ENCODE assay signal across 21 cellular contexts in genomic region chr17:81198826-81199481, GRCh38. TPM values are rescaled to one million over a fixed set of nuclear protein-coding genes. Genes with fewer than 3 reads are reported as not detected.
DNase-seq lines count a peak whose midpoint lies in the region; ATAC-seq and TF ChIP-seq lines count a peak whose summit lies in the region.
"Had no signal": no experiment of that assay in that cellular context is flagged by ENCODE, and none has a peak within 500 bp of the region (broad histone marks: within the 10 kb centered on the region; RNA-seq: fewer than 3 reads in every experiment).

No MANE protein-coding gene starts in this region.

- dilution Hi-C loops in IMR-90 (cut with HindIII; ENCODE audit: low sequenced_read_pairs, unreplicated experiment), result no loop called here

- H3K9ac ChIP-seq in IMR-90 (ENCODE audit: low read depth, low read length), result no peak overlapping the region

- H3K27me3 Mint-ChIP-seq in activated T-helper 17 cell treated with anti-CD3 and anti-CD28 coated beads, Interleukin-2, amount 50 U/mL, for 72 hours, result no peaks in the 10 kb centered on the region
- H3K27me3 Mint-ChIP-seq: CD4-positive, alpha-beta memory T cell had no signal

- H3K27ac Mint-ChIP-seq in activated T-helper 17 cell treated with anti-CD3 and anti-CD28 coated beads, Interleukin-2, amount 50 U/mL, for 72 hours, result no peak overlapping the region
- H3K27ac Mint-ChIP-seq: CD4-positive, alpha-beta memory T cell; GM23338 had no signal

- no peak for ATAC-seq in IMR-90 (ENCODE audit: low read depth)
- ATAC-seq in activated T-helper 17 cell treated with anti-CD3 and anti-CD28 coated beads, Interleukin-2, amount 50 U/mL, for 72 hours (replicated peaks), result no peak
- ATAC-seq: GM23338 had no signal

- intact Hi-C loops in IMR-90 (cut with micrococcal nuclease), result no loop called here
- intact Hi-C loops in testis (cut with DNase I; ENCODE audit: low total_unique reads), result no loop called here

- no peaks in the 10 kb centered on the region for H3K27me3 ChIP-seq in IMR-90 (ENCODE audit: control insufficient read depth, insufficient read depth, low read length)
- no peaks in the 10 kb centered on the region for H3K27me3 ChIP-seq in WERI-Rb-1 (ENCODE audit: insufficient read depth, low read depth, severe bottlenecking)
- no peaks in the 10 kb centered on the region for H3K27me3 ChIP-seq in testis

- H2AK5ac ChIP-seq in IMR-90 (ENCODE audit: low read depth, low read length), result no peak overlapping the region

- no peak overlapping the region for H3K4me3 Mint-ChIP-seq in activated T-helper 17 cell treated with anti-CD3 and anti-CD28 coated beads, Interleukin-2, amount 50 U/mL, for 72 hours
- H3K4me3 Mint-ChIP-seq: CD4-positive, alpha-beta memory T cell; GM23338 had no signal

- H3K4ac ChIP-seq in IMR-90 (ENCODE audit: low read depth, low read length), result no peak overlapping the region

- in situ Hi-C loops in IMR-90 (cut with MboI; ENCODE audit: low sequenced_read_pairs), result no loop called here

- POLR2A ChIA-PET in HEK293 (lab: Yijun Ruan, JAX), result no interaction called here
- POLR2A ChIA-PET in IMR-90 (lab: Charles Lee; ENCODE audit: unreplicated experiment), result no interaction called here

- peak overlapping the region; percentile 42 for H2AK9ac ChIP-seq in IMR-90 (replicated peaks; ENCODE audit: low read depth, low read length, poor library complexity)

- no peak for DNase-seq in IMR-90
- DNase-seq in WERI-Rb-1, result no peak
- DNase-seq in testis, result peak; percentile 65
- no peak for DNase-seq in NCI-H82 treated with DMSO at 0.1 percent for 48 hours (lab: John Stamatoyannopoulos, UW; ENCODE audit: unreplicated experiment)
- DNase-seq: C1 segment of cervical spinal cord, Calu3, COR-L47, DMS53, DMS79 treated with DMSO at 0.1 percent for 48 hours, GF-D8 had no signal

- H4K20me1 ChIP-seq in IMR-90 (ENCODE audit: insufficient read depth, low read length), result no peaks in the 10 kb centered on the region; the same call in 1 of the 2 replicates

- H4K5ac ChIP-seq in IMR-90 (ENCODE audit: low read depth, low read length), result no peak overlapping the region

- H3K23ac ChIP-seq in IMR-90 (ENCODE audit: low read depth, low read length), result no peak overlapping the region

- TF ChIP-seq POLR2A in IMR-90 (IDR thresholded peaks at IDR 0.05; ENCODE audit: low read depth, low read length) (no peak), testis (IDR thresholded peaks at IDR 0.05) (no peak)

- no TSS peak for BruUV-seq in IMR-90 (replicated peaks; lab: Mats Ljungman, UMichigan)

- no peak for TF ChIP-seq RAD21 in IMR-90 (IDR thresholded peaks at IDR 0.05; ENCODE audit: low read length)

- no peaks in the 10 kb centered on the region for H3K4me1 ChIP-seq in HEK293 (ENCODE audit: control insufficient read depth, insufficient read depth, low read length)
- no peaks in the 10 kb centered on the region for H3K4me1 ChIP-seq in IMR-90 (ENCODE audit: control insufficient read depth, insufficient read depth, low read length)
- peaks cover 20% of the 10 kb centered on the region for H3K4me1 ChIP-seq in testis
- H3K4me1 ChIP-seq: HAP-1 had no signal

- 91% methylated on average over 9 of the region's 22 CpGs; no CpG with 5 or more reads in 1 of the 2 experiments for WGBS in IMR-90 (ENCODE audit: extremely low coverage in 2 of 2, insufficient read length in 1 of 2), 2 experiments
- WGBS in testis, 2 donors, result 69% methylated on average over 20 of the region's 22 CpGs; no CpG with 5 or more reads in 1 of the 2 donors

- no peak overlapping the region for H4K8ac ChIP-seq in IMR-90 (ENCODE audit: low read depth in 2 of 2, low read length in 2 of 2)

- H3K36me3 ChIP-seq in HEK293 (ENCODE audit: control insufficient read depth in 2 of 2, insufficient read depth in 1 of 2, low read length in 2 of 2) (peaks cover 0 to 80% of the 10 kb centered on the region in 2 experiments; a peak in 2 of 3 replicates), IMR-90 (ENCODE audit: control insufficient read depth, insufficient read depth, low read length) (peaks cover 8% of the 10 kb centered on the region), WERI-Rb-1 (peaks cover 95% of the 10 kb centered on the region), testis (ENCODE audit: low read depth, missing control alignments) (no peaks in the 10 kb centered on the region)

- H3K9me1 ChIP-seq in IMR-90 (ENCODE audit: insufficient read depth, low read length), result no peaks in the 10 kb centered on the region

- no peaks in the 10 kb centered on the region for H3K36me3 Mint-ChIP-seq in activated T-helper 17 cell treated with anti-CD3 and anti-CD28 coated beads, Interleukin-2, amount 50 U/mL, for 72 hours (ENCODE audit: low read depth)
- H3K36me3 Mint-ChIP-seq: CD4-positive, alpha-beta memory T cell had no signal

- no peak overlapping the region for H3K56ac ChIP-seq in IMR-90 (ENCODE audit: extremely low read depth, insufficient read depth, low read length)

- H3K4me3 ChIP-seq in HEK293 (ENCODE audit: low read depth, low read length) (no peak overlapping the region), IMR-90 (ENCODE audit: insufficient read depth, low read depth, low read length) (no peak overlapping the region), WERI-Rb-1 (ENCODE audit: low read depth, low read length) (no peak overlapping the region), testis (no peak overlapping the region)
- H3K4me3 ChIP-seq: GM23338, HAP-1 had no signal

- H3K27ac ChIP-seq in HEK293 (ENCODE audit: extremely low read depth, low read depth, low read length) (no peak overlapping the region), IMR-90 (ENCODE audit: insufficient read depth, low read length) (no peak overlapping the region), WERI-Rb-1 (peak overlapping the region; percentile 35), testis (no peak overlapping the region)

- H4K91ac ChIP-seq in IMR-90 (ENCODE audit: insufficient read depth, low read depth, low read length), result no peak overlapping the region

- H3K9me3 Mint-ChIP-seq in activated T-helper 17 cell treated with anti-CD3 and anti-CD28 coated beads, Interleukin-2, amount 50 U/mL, for 72 hours, result no peaks in the 10 kb centered on the region
- H3K9me3 Mint-ChIP-seq: CD4-positive, alpha-beta memory T cell; GM23338 had no signal

- H3K9me3 ChIP-seq in HEK293 (ENCODE audit: control insufficient read depth, insufficient read depth, low read depth, low read length), result no peaks in the 10 kb centered on the region
- H3K9me3 ChIP-seq in IMR-90 (ENCODE audit: control insufficient read depth, insufficient read depth, low read length), result no peaks in the 10 kb centered on the region
- no peaks in the 10 kb centered on the region for H3K9me3 ChIP-seq in WERI-Rb-1 (ENCODE audit: severe bottlenecking)
- H3K9me3 ChIP-seq in testis, result no peaks in the 10 kb centered on the region
- H3K9me3 ChIP-seq: HAP-1 had no signal

- H3K79me1 ChIP-seq in IMR-90 (ENCODE audit: low read depth in 1 of 2, low read length in 2 of 2), result no peaks in the 10 kb centered on the region

- H2BK5ac ChIP-seq in IMR-90 (ENCODE audit: low read depth, low read length, poor library complexity, severe bottlenecking), result no peak overlapping the region

- H2BK20ac ChIP-seq in IMR-90 (ENCODE audit: low read depth, low read length), result no peak overlapping the region

- no peak overlapping the region for H3K4me2 ChIP-seq in IMR-90 (ENCODE audit: low read depth, low read length)
- H3K4me2 ChIP-seq: GM23338 had no signal

- TF ChIP-seq CTCF in HEK293 (tag by site-specific recombination; IDR thresholded peaks at IDR 0.05), result no peak
- no peak for TF ChIP-seq CTCF in IMR-90 (conservative IDR thresholded peaks at IDR 0.05; ENCODE audit: low read depth, low read length)
- no peak for TF ChIP-seq CTCF in WERI-Rb-1 (IDR thresholded peaks at IDR 0.05; ENCODE audit: low read depth, low read length)
- no peak for TF ChIP-seq CTCF in testis (IDR thresholded peaks at IDR 0.05)

- H3K4me1 Mint-ChIP-seq in activated T-helper 17 cell treated with anti-CD3 and anti-CD28 coated beads, Interleukin-2, amount 50 U/mL, for 72 hours, result no peaks in the 10 kb centered on the region
- H3K4me1 Mint-ChIP-seq: CD4-positive, alpha-beta memory T cell; GM23338 had no signal

- CTCF ChIA-PET in HEK293 (lab: Yijun Ruan, JAX), result interaction anchor here (0.7 to 2.3 kb wide), 2 partner anchors 14 to 55 kb away, joined by 3 to 7 read pairs; no protein-coding TSS in a partner anchor
- CTCF ChIA-PET in IMR-90 (lab: Yijun Ruan, JAX), result interaction anchor here (0.7 kb wide), 1 partner anchor 20 kb away, joined by 3 read pairs; no protein-coding TSS in a partner anchor

- H2BK120ac ChIP-seq in IMR-90 (ENCODE audit: low read depth, low read length), result no peak overlapping the region

- H3K18ac ChIP-seq in IMR-90 (ENCODE audit: low read depth, low read length), result no peak overlapping the region

- no peak overlapping the region for H2BK15ac ChIP-seq in IMR-90 (ENCODE audit: low read depth, low read length)

- no peak overlapping the region for H2AFZ ChIP-seq in IMR-90 (replicated peaks; ENCODE audit: low read length, poor library complexity)
- H2AFZ ChIP-seq: GM23338 had no signal

- no peak overlapping the region for H3K14ac ChIP-seq in IMR-90 (replicated peaks; ENCODE audit: low read depth, low read length)

RNA-seq across cellular contexts. Expression of gene CEP131, which starts 23.8 kb away (rescaled TPM):
- total RNA-seq in IMR-90 (2012; rRNA removed), result 4.8 and 5.3 TPM in 2 replicates
- 9.6 and 12.3 TPM in 2 replicates for polyA plus RNA-seq in IMR-90 (2012; rRNA removed)
- polyA plus RNA-seq in IMR-90 (2012; cell fraction: cytosol; rRNA removed), result 11.3 and 16.9 TPM in 2 replicates
- 57.2 and 102 TPM in 2 replicates for polyA plus RNA-seq in IMR-90 (2012; cell fraction: nucleus; rRNA removed; ENCODE audit: low replicate concordance)
- 10 to 100 TPM; 42.9 to 48.7 TPM for total RNA-seq in testis
- polyA plus RNA-seq in testis (ENCODE audit: insufficient read depth, low read depth, low replicate concordance), result 28.9 TPM
- 10 to 100 TPM in 1 of 2 donors, 1 to 10 TPM in 1; 8.4 to 10.4 TPM for total RNA-seq in activated T-helper 17 cell treated with anti-CD3 and anti-CD28 coated beads, Interleukin-2, amount 50 U/mL, for 72 hours

RNA-seq across cellular contexts. Expression of gene AATK, which starts 32.9 kb away (rescaled TPM):
- total RNA-seq in IMR-90 (2012; rRNA removed) (under 0.01 TPM in 1 of 2 replicates, not detected in the other), testis (1 to 10 TPM; 3.8 to 5.6 TPM)
- polyA plus RNA-seq in IMR-90 (2012; rRNA removed) (0.21 and 0.26 TPM in 2 replicates), testis (ENCODE audit: insufficient read depth, low read depth, low replicate concordance) (3.5 TPM)
- polyA plus RNA-seq in IMR-90 (2012; cell fraction: cytosol; rRNA removed), result 0.05 and 0.24 TPM in 2 replicates
- 0.38 and 0.65 TPM in 2 replicates for polyA plus RNA-seq in IMR-90 (2012; cell fraction: nucleus; rRNA removed; ENCODE audit: low replicate concordance)
- total RNA-seq in activated T-helper 17 cell treated with anti-CD3 and anti-CD28 coated beads, Interleukin-2, amount 50 U/mL, for 72 hours, result 1 to 10 TPM; 1.2 to 2.4 TPM
- total RNA-seq: Calu3 had no signal

RNA-seq across cellular contexts. Expression of gene PVALEF, which starts 33.6 kb away (rescaled TPM):
- total RNA-seq in IMR-90 (2012; rRNA removed), result not detected in 2 replicates
- polyA plus RNA-seq in IMR-90 (2012; rRNA removed), result not detected in 2 replicates
- polyA plus RNA-seq in IMR-90 (2012; cell fraction: cytosol; rRNA removed), result not detected in 2 replicates
- not detected in 2 replicates for polyA plus RNA-seq in IMR-90 (2012; cell fraction: nucleus; rRNA removed; ENCODE audit: low replicate concordance)
- not detected for total RNA-seq in testis
- not detected for polyA plus RNA-seq in testis (ENCODE audit: insufficient read depth, low read depth, low replicate concordance)
- total RNA-seq in activated T-helper 17 cell treated with anti-CD3 and anti-CD28 coated beads, Interleukin-2, amount 50 U/mL, for 72 hours, result not detected
- total RNA-seq: A172; A673; Calu3; CD4-positive, alpha-beta memory T cell; Daoy; G401; GM23338; H4 had no signal
- polyA plus RNA-seq: BJ; CD4-positive, alpha-beta memory T cell; GM23338 had no signal

RNA-seq across cellular contexts. Expression of gene TEPSIN, which starts 39.9 kb away (rescaled TPM):
- total RNA-seq in IMR-90 (2012; rRNA removed) (3.2 and 3.3 TPM in 2 replicates), testis (10 to 100 TPM; 55.4 to 83.0 TPM)
- polyA plus RNA-seq in IMR-90 (2012; rRNA removed) (28.1 and 36.1 TPM in 2 replicates), testis (ENCODE audit: insufficient read depth, low read depth, low replicate concordance) (32.0 TPM)
- 9.0 and 13.3 TPM in 2 replicates for polyA plus RNA-seq in IMR-90 (2012; cell fraction: cytosol; rRNA removed)
- polyA plus RNA-seq in IMR-90 (2012; cell fraction: nucleus; rRNA removed; ENCODE audit: low replicate concordance), result 230 and 545 TPM in 2 replicates
- total RNA-seq in activated T-helper 17 cell treated with anti-CD3 and anti-CD28 coated beads, Interleukin-2, amount 50 U/mL, for 72 hours, result 10 to 100 TPM; 26.3 to 35.0 TPM

RNA-seq across cellular contexts. Expression of gene NDUFAF8, which starts 40.2 kb away (rescaled TPM):
- 11.1 and 21.1 TPM in 2 replicates for total RNA-seq in IMR-90 (2012; rRNA removed)
- polyA plus RNA-seq in IMR-90 (2012; rRNA removed), result 65.0 and 80.0 TPM in 2 replicates
- polyA plus RNA-seq in IMR-90 (2012; cell fraction: cytosol; rRNA removed), result 64.0 and 137 TPM in 2 replicates
- 31.0 and 41.1 TPM in 2 replicates for polyA plus RNA-seq in IMR-90 (2012; cell fraction: nucleus; rRNA removed; ENCODE audit: low replicate concordance)
- 10 to 100 TPM; 61.1 to 63.4 TPM for total RNA-seq in testis
- polyA plus RNA-seq in testis (ENCODE audit: insufficient read depth, low read depth, low replicate concordance), result 62.5 TPM
- 10 to 100 TPM; 33.4 to 68.0 TPM for total RNA-seq in activated T-helper 17 cell treated with anti-CD3 and anti-CD28 coated beads, Interleukin-2, amount 50 U/mL, for 72 hours
